ENCODE assay signal across 23 cellular contexts in the genomic region with DNA sequence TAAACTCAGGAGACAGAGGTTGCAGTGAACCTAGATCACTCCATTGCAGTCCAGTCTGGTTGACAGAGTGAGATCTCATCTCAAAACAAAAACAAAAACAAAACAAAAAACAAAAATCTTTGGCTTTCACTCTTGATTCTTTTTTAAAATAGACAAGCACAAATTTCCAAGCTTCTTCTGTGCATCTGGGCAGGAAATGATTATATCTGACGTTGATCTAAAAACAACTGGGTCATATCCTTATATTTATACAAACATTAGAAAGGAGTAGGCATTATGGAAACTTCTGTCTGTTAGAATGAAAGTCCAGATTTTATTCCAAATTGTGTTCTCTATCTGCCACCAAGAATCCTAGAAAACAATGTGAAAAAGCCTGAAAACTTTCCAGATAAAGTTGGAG. TPM values are rescaled to one million over a fixed set of nuclear protein-coding genes. Genes with fewer than 3 reads are reported as not detected.
DNase-seq lines count a peak whose midpoint lies in the region; ATAC-seq and TF ChIP-seq lines count a peak whose summit lies in the region.
"Had no signal": no experiment of that assay in that cellular context is flagged by ENCODE, and none has a peak within 500 bp of the region (broad histone marks: within the 10 kb centered on the region; RNA-seq: fewer than 3 reads in every experiment).

No MANE protein-coding gene starts in this region.

- H3K9me3 ChIP-seq in OCI-LY1 (ENCODE audit: low read length), result no peaks in the 10 kb centered on the region
- H3K9me3 ChIP-seq in endodermal cell (ENCODE audit: control insufficient read depth, low read length), result no peaks in the 10 kb centered on the region
- no peaks in the 10 kb centered on the region for H3K9me3 ChIP-seq in trophoblast cell (ENCODE audit: insufficient read depth, low read depth, low read length)
- H3K9me3 ChIP-seq in prostate gland, result no peaks in the 10 kb centered on the region
- H3K9me3 ChIP-seq in heart left ventricle, result no peaks in the 10 kb centered on the region
- H3K9me3 ChIP-seq: adrenal gland, spleen had no signal

- H3K27me3 ChIP-seq in OCI-LY1 (ENCODE audit: insufficient read depth, low read length) (no peaks in the 10 kb centered on the region), endodermal cell (ENCODE audit: control insufficient read depth, insufficient read depth, low read length, poor library complexity, severe bottlenecking) (no peaks in the 10 kb centered on the region), trophoblast cell (ENCODE audit: insufficient read depth, low read length) (no peaks in the 10 kb centered on the region), prostate gland (replicated peaks; ENCODE audit: insufficient read depth) (no peaks in the 10 kb centered on the region), heart left ventricle (no peaks in the 10 kb centered on the region)
- H3K27me3 ChIP-seq: spleen had no signal

- no peak overlapping the region for H4K12ac ChIP-seq in trophoblast cell (ENCODE audit: low read depth, low read length)

- no peaks in the 10 kb centered on the region for H3K79me2 ChIP-seq in OCI-LY1 (ENCODE audit: insufficient read depth, low read length)
- no peaks in the 10 kb centered on the region for H3K79me2 ChIP-seq in trophoblast cell (ENCODE audit: control insufficient read depth, insufficient read depth, low read length, poor library complexity)

- intact Hi-C loops in prostate gland (cut with DNase I), result no loop called here
- intact Hi-C loops in heart left ventricle (cut with DNase I), result no loop called here

- TF ChIP-seq POLR2A in prostate gland (IDR thresholded peaks at IDR 0.05), result no peak
- no peak for TF ChIP-seq POLR2A in heart left ventricle (IDR thresholded peaks at IDR 0.05)

- H3K4me3 Mint-ChIP-seq in endodermal cell (no peak overlapping the region), chondrocyte (ENCODE audit: unreplicated experiment) (no peak overlapping the region)
- H3K4me3 Mint-ChIP-seq: activated CD8-positive, alpha-beta T cell treated with anti-CD3 and anti-CD28 coated beads for 36 hours; CD8-positive, alpha-beta memory T cell; dendritic cell treated with granulocyte-macrophage colony-stimulating factor and Interleukin-4, amounts not matched to agents 40 ng/mL and 50 ng/mL, for 4 days had no signal

- H2BK12ac ChIP-seq in trophoblast cell (ENCODE audit: low read length), result peak overlapping the region; percentile 71

- peaks cover 48% of the 10 kb centered on the region for H3K4me1 ChIP-seq in OCI-LY1 (ENCODE audit: insufficient read depth, low read length, severe bottlenecking)
- H3K4me1 ChIP-seq in endodermal cell (ENCODE audit: control insufficient read depth, insufficient read depth, low read length), result no peaks in the 10 kb centered on the region
- peaks cover 2 to 3% of the 10 kb centered on the region in 2 experiments for H3K4me1 ChIP-seq in trophoblast cell (ENCODE audit: control insufficient read depth in 1 of 2, insufficient read depth in 2 of 2, low read length in 2 of 2)
- no peaks in the 10 kb centered on the region for H3K4me1 ChIP-seq in prostate gland (replicated peaks)
- H3K4me1 ChIP-seq in heart left ventricle, result peaks cover 0 to 24% (median 0%) of the 10 kb centered on the region in 12 donors
- H3K4me1 ChIP-seq: adrenal gland had no signal

- H3K23ac ChIP-seq in trophoblast cell (ENCODE audit: low read length), result no peak overlapping the region

- DNase-seq in GM12865 (ENCODE audit: low read depth) (peak; percentile 37), endodermal cell (no peak), trophoblast cell (no peak), chondrocyte (ENCODE audit: low spot score) (no peak), NCI-H2107 (lab: John Stamatoyannopoulos, UW) (no peak), prostate gland (ENCODE audit: low spot score) (no peak), heart left ventricle (no peak)
- DNase-seq: activated CD8-positive, alpha-beta T cell treated with anti-CD3 and anti-CD28 coated beads for 36 hours; activated gamma-delta T cell treated with Interleukin-2 at 50 U/mL for 16 hours; activated T-cell treated with anti-CD3 and anti-CD28 coated beads for 4 hours; adrenal gland; CD8-positive, alpha-beta memory T cell; foreskin melanocyte; kidney; NCI-H1694; NCI-H526 treated with DMSO at 0.1 percent for 48 hours; spleen; stimulated activated CD4-positive, alpha-beta T cell treated with anti-CD3 and anti-CD28 coated beads, Interleukin-4, amount 100 ng/mL, for 24 hours; stimulated activated naive CD4-positive, alpha-beta T cell treated with Interleukin-2 at 50 U/mL for 16 hours had no signal

- peak overlapping the region; percentile 80 for H2BK120ac ChIP-seq in trophoblast cell (ENCODE audit: insufficient read depth, low read length, poor library complexity)

- peaks cover 2% of the 10 kb centered on the region for H3K79me1 ChIP-seq in trophoblast cell (ENCODE audit: low read length)

- H3K9ac ChIP-seq in OCI-LY1 (ENCODE audit: low read length), result no peak overlapping the region
- no peak overlapping the region for H3K9ac ChIP-seq in endodermal cell (ENCODE audit: extremely low read depth, low read length, poor library complexity, severe bottlenecking)
- no peak overlapping the region for H3K9ac ChIP-seq in trophoblast cell (ENCODE audit: low read length)

- H3K4me3 ChIP-seq in GM12865 (ENCODE audit: low read depth, low read length) (no peak overlapping the region), OCI-LY1 (ENCODE audit: low read depth, low read length, poor library complexity, severe bottlenecking) (no peak overlapping the region), endodermal cell (ENCODE audit: low read length) (no peak overlapping the region), trophoblast cell (ENCODE audit: low read depth, low read length) (no peak overlapping the region), prostate gland (no peak overlapping the region), heart left ventricle (no peak overlapping the region)
- H3K4me3 ChIP-seq: adrenal gland, spleen had no signal

- H3K27ac ChIP-seq in OCI-LY1 (ENCODE audit: low read depth, low read length, poor library complexity, severe bottlenecking) (peak overlapping the region; percentile 65), endodermal cell (ENCODE audit: low read depth, low read length) (no peak overlapping the region), trophoblast cell (ENCODE audit: low read depth, low read length) (no peak overlapping the region), prostate gland (no peak overlapping the region), heart left ventricle (no peak overlapping the region)
- H3K27ac ChIP-seq: adrenal gland, RWPE1, spleen had no signal

- H4K8ac ChIP-seq in trophoblast cell (ENCODE audit: low read depth, low read length), result peak overlapping the region; percentile 28

- peak overlapping the region; percentile 87 for H3K27ac Mint-ChIP-seq in endodermal cell
- H3K27ac Mint-ChIP-seq in chondrocyte (ENCODE audit: unreplicated experiment), result no peak overlapping the region
- H3K27ac Mint-ChIP-seq: activated CD8-positive, alpha-beta T cell treated with anti-CD3 and anti-CD28 coated beads for 36 hours; CD8-positive, alpha-beta memory T cell; dendritic cell treated with granulocyte-macrophage colony-stimulating factor and Interleukin-4, amounts not matched to agents 40 ng/mL and 50 ng/mL, for 4 days had no signal

- peaks cover 25% of the 10 kb centered on the region for H3K4me1 Mint-ChIP-seq in endodermal cell
- H3K4me1 Mint-ChIP-seq in chondrocyte (ENCODE audit: low read depth), result peaks cover 12% of the 10 kb centered on the region

- H3K14ac ChIP-seq in trophoblast cell (ENCODE audit: low read length), result no peak overlapping the region

- no peak for ATAC-seq in heart left ventricle
- ATAC-seq: activated CD4-positive, CD25-positive, alpha-beta regulatory T cell treated with anti-CD3 and anti-CD28 coated beads, Interleukin-2, amount 50 U/mL, for 24 hours; activated CD8-positive, alpha-beta T cell treated with anti-CD3 and anti-CD28 coated beads for 36 hours had no signal

- no peaks in the 10 kb centered on the region for H3K27me3 Mint-ChIP-seq in endodermal cell (ENCODE audit: insufficient read depth)
- H3K27me3 Mint-ChIP-seq in chondrocyte (ENCODE audit: low read depth), result no peaks in the 10 kb centered on the region
- H3K27me3 Mint-ChIP-seq: dendritic cell treated with granulocyte-macrophage colony-stimulating factor and Interleukin-4, amounts not matched to agents 40 ng/mL and 50 ng/mL, for 4 days had no signal

- H2AFZ ChIP-seq in OCI-LY1 (ENCODE audit: low read length), result no peak overlapping the region
- no peak overlapping the region for H2AFZ ChIP-seq in trophoblast cell (ENCODE audit: insufficient read depth, low read length, poor library complexity)

- no peaks in the 10 kb centered on the region; the same call in 1 of the 2 replicates for H3F3A ChIP-seq in OCI-LY1 (ENCODE audit: insufficient read depth, low read length)

- H3K9me2 ChIP-seq in OCI-LY1 (ENCODE audit: low read depth, low read length), result no peaks in the 10 kb centered on the region

- no peaks in the 10 kb centered on the region for H4K20me1 ChIP-seq in OCI-LY1 (ENCODE audit: insufficient read depth, low read length)

- H2BK5ac ChIP-seq in trophoblast cell (ENCODE audit: low read depth, low read length, poor library complexity), result peak overlapping the region; percentile 40

- 100% methylated on average over 1 of the region's 1 CpG for WGBS in endodermal cell (ENCODE audit: insufficient coverage in 1 of 2, insufficient read length in 1 of 2), 2 experiments
- no CpG with 5 or more reads among the region's 1 CpG for WGBS in trophoblast cell (ENCODE audit: extremely low coverage, insufficient coverage, insufficient read length)
- WGBS in prostate gland, result 66% methylated on average over 1 of the region's 1 CpG
- WGBS in heart left ventricle, 4 donors, result 38 to 51% (median 44%) methylated on average over 1 of the region's 1 CpG

- H3K36me3 ChIP-seq in OCI-LY1 (ENCODE audit: insufficient read depth, low read length) (no peaks in the 10 kb centered on the region), endodermal cell (ENCODE audit: control insufficient read depth, insufficient read depth, low read length) (no peaks in the 10 kb centered on the region), trophoblast cell (ENCODE audit: control insufficient read depth in 1 of 2, insufficient read depth in 2 of 2, low read length in 2 of 2) (no peaks in the 10 kb centered on the region), prostate gland (no peaks in the 10 kb centered on the region), heart left ventricle (no peaks in the 10 kb centered on the region)
- H3K36me3 ChIP-seq: adrenal gland, spleen had no signal

- H3K36me3 Mint-ChIP-seq in endodermal cell (ENCODE audit: low read depth) (no peaks in the 10 kb centered on the region), chondrocyte (ENCODE audit: low read depth) (no peaks in the 10 kb centered on the region)
- H3K36me3 Mint-ChIP-seq: CD8-positive, alpha-beta memory T cell had no signal

- H3K4me2 ChIP-seq in OCI-LY1 (ENCODE audit: low read length) (no peak overlapping the region), trophoblast cell (ENCODE audit: low read length) (no peak overlapping the region)

- H3K18ac ChIP-seq in trophoblast cell (ENCODE audit: low read length), result peak overlapping the region; percentile 45

- H3K9me3 Mint-ChIP-seq in endodermal cell (no peaks in the 10 kb centered on the region), chondrocyte (ENCODE audit: low read depth) (peaks cover 2% of the 10 kb centered on the region)
- H3K9me3 Mint-ChIP-seq: activated CD8-positive, alpha-beta T cell treated with anti-CD3 and anti-CD28 coated beads for 36 hours; CD8-positive, alpha-beta memory T cell; dendritic cell treated with granulocyte-macrophage colony-stimulating factor and Interleukin-4, amounts not matched to agents 40 ng/mL and 50 ng/mL, for 4 days had no signal

- H4K91ac ChIP-seq in trophoblast cell (ENCODE audit: low read depth, low read length), result peak overlapping the region; percentile 28

- TF ChIP-seq CTCF in GM12865 (IDR thresholded peaks at IDR 0.05; ENCODE audit: insufficient read depth, low read depth, low read length, missing control alignments) (no peak), OCI-LY1 (IDR thresholded peaks at IDR 0.05; ENCODE audit: low read length) (no peak), endodermal cell (conservative IDR thresholded peaks at IDR 0.05) (no peak), chondrocyte (IDR thresholded peaks at IDR 0.05) (no peak), prostate gland (IDR thresholded peaks at IDR 0.05) (no peak), heart left ventricle (IDR thresholded peaks at IDR 0.05) (no peak)

- H2AK5ac ChIP-seq in trophoblast cell (ENCODE audit: low read length), result no peak overlapping the region

- H3K4ac ChIP-seq in trophoblast cell (ENCODE audit: low read depth, low read length), result no peak overlapping the region

RNA-seq across cellular contexts. Expression of a gene that starts 26.2 kb away (rescaled TPM):
- 100 to 1,000 TPM in 1 of 2 donors, 10 to 100 TPM in 1; 56.6 to 106 TPM for total RNA-seq in endodermal cell
- 17.2 TPM for polyA plus RNA-seq in endodermal cell (2013, experiment 1 of 2)
- 10.3 TPM for polyA plus RNA-seq in endodermal cell (2013, experiment 2 of 2)
- polyA plus RNA-seq in trophoblast cell (2013), result 10.2 and 10.3 TPM in 2 replicates
- total RNA-seq in chondrocyte, result 4.1 to 9.9 TPM (median 8.0 TPM) in 3 replicates
- total RNA-seq in prostate gland, result 1 to 10 TPM; 2.1 to 4.1 TPM
- total RNA-seq in heart left ventricle, result 1 to 10 TPM in 2 of 9 donors, under 1 TPM in 5, not detected in 2; 0.15 to 1.8 (median 0.37) TPM
- polyA plus RNA-seq in heart left ventricle, result under 1 TPM; 0.15 to 0.40 TPM
